Comparison of ENCODE assay signal across 13 cellular contexts in the genomic region with DNA sequence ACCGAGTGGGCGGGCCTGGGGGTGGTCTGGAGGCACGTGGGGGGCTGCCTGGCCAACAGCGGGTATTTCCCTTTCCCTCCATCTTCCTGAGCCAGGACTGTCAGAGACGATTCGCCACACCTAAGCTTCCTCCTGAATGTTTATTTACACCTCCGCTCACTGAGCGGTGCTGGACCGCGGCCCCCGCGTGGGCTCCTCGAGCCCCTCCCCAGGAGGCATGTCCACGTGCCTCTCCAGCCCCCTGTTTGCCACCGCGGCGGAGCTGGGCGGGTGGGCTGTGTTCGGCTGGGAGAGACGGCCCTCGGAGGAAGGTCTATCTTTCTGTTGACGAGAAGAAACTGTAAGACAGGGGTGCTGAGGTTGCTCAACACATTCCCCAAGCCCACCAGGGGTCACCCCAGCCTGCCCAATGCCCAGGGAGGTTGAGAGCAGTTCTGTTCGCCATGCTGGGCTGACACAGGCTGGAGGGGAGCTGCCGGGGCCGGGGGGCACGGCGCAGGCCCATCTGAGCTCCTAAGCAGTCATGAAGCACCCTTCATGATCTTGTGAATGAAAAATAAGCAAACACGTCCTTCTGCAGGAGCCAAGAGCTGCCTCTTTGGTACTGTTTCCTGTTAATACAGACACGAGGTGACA. TPM values are rescaled to one million over a fixed set of nuclear protein-coding genes. Genes with fewer than 3 reads are reported as not detected.
DNase-seq lines count a peak whose midpoint lies in the region; ATAC-seq, FAIRE-seq and TF ChIP-seq lines count a peak whose summit lies in the region.
"Had no signal": no experiment of that assay in that cellular context is flagged by ENCODE, and none has a peak within 500 bp of the region (broad histone marks: within the 10 kb centered on the region; RNA-seq: fewer than 3 reads in every experiment).

No MANE protein-coding gene starts in this region.

- H3K9ac ChIP-seq in SK-N-MC (ENCODE audit: insufficient read length) (no peak overlapping the region), H1 (replicated peaks in 1 of 4; ENCODE audit: extremely low read depth in 1 of 4, low read depth in 3 of 4, low read length in 3 of 4) (no peak overlapping the region)

- H3K36me3 ChIP-seq in SK-N-MC (ENCODE audit: insufficient read depth, low read length), result peaks cover 3% of the 10 kb centered on the region; the same call in 1 of the 2 replicates
- H3K36me3 ChIP-seq in H1 (ENCODE audit: control insufficient read depth in 2 of 4, insufficient read depth in 4 of 4, low read length in 3 of 4), result no peaks in the 10 kb centered on the region; a peak in 1 of 8 replicates
- H3K36me3 ChIP-seq in small intestine (ENCODE audit: control insufficient read depth in 2 of 2, insufficient read depth in 2 of 2, low read length in 2 of 2), result peaks cover 0 to 3% of the 10 kb centered on the region in 2 donors
- H3K36me3 ChIP-seq in Peyer's patch, result peaks cover 0 to 18% (median 0%) of the 10 kb centered on the region in 3 donors

- 0 out of 2 replicates have a peak overlapping the region, but pooled peaks have one; percentile 50 for H2BK12ac ChIP-seq in H1 (ENCODE audit: low read depth, low read length)

- H3K27me3 ChIP-seq in H1 (replicated peaks in 1 of 4; ENCODE audit: control insufficient read depth in 3 of 4, extremely low read depth in 1 of 4, insufficient read depth in 3 of 4, low read length in 3 of 4) (no peaks in the 10 kb centered on the region), small intestine (ENCODE audit: control insufficient read depth in 2 of 2, insufficient read depth in 2 of 2, low read length in 2 of 2) (no peaks in the 10 kb centered on the region), Peyer's patch (no peaks in the 10 kb centered on the region)
- H3K27me3 ChIP-seq: tibial nerve had no signal

- H3K27ac ChIP-seq in SK-N-MC, result peak overlapping the region; percentile 9; the same call in 1 of the 2 replicates
- no peak overlapping the region for H3K27ac ChIP-seq in H1 (ENCODE audit: low read depth, low read length)
- H3K27ac ChIP-seq in small intestine (ENCODE audit: low read depth in 1 of 2, low read length in 1 of 2), result peak overlapping the region; percentile 6 to 9
- H3K27ac ChIP-seq in Peyer's patch, result peak overlapping the region in 2 of 4 donors; percentile 12 to 53
- H3K27ac ChIP-seq: A549, epithelial cell of prostate had no signal

- 86% methylated on average over 29 of the region's 29 CpGs; no CpG with 5 or more reads in 1 of the 2 experiments for WGBS in H1 (ENCODE audit: extremely low coverage in 1 of 2, insufficient coverage in 1 of 2, insufficient read length in 1 of 2, insufficient replicate concordance in 2 of 2, low coverage in 1 of 2, low lambda C conversion rate in 2 of 2, missing lambda C conversion rate in 1 of 2), 2 experiments
- WGBS in small intestine, 3 donors, result 60 to 67% (median 66%) methylated on average over 28 to 29 of the region's 29 CpGs

- H2BK120ac ChIP-seq in H1 (replicated peaks; ENCODE audit: low read depth, low read length), result no peak overlapping the region

- no peak overlapping the region for H3K23ac ChIP-seq in H1 (ENCODE audit: insufficient read length)

- no peak; a peak in 2 of 4 replicates for TF ChIP-seq RAD21 in H1 (IDR thresholded peaks at IDR 0.05 in 1 of 2, conservative IDR thresholded peaks at IDR 0.05 in 1 of 2; ENCODE audit: low read depth in 2 of 2, low read length in 2 of 2)

- no peak for ATAC-seq in activated CD4-positive, alpha-beta T cell treated with anti-CD3 and anti-CD28 coated beads for 36 hours
- ATAC-seq in HG03280 (IDR thresholded peaks at IDR 0.05; ENCODE audit: unreplicated experiment) (no peak), HG03460 (IDR thresholded peaks at IDR 0.05; ENCODE audit: unreplicated experiment) (no peak)

- H3K4ac ChIP-seq in H1 (replicated peaks; ENCODE audit: insufficient read length, low read depth, low read length), result no peak overlapping the region

- FAIRE-seq in H1 (lab: Jason Lieb, UNC) (no peak), small intestine (lab: Jason Lieb, UNC) (no peak)
- FAIRE-seq: A549, bronchial epithelial cell had no signal

- H3K4me2 ChIP-seq in H1 (ENCODE audit: insufficient read depth in 1 of 2, low read depth in 2 of 2, low read length in 2 of 2), result no peak overlapping the region
- H3K4me2 ChIP-seq: A549 had no signal

- H3K4me3 Mint-ChIP-seq in activated CD4-positive, alpha-beta T cell treated with anti-CD3 and anti-CD28 coated beads for 36 hours, result peak overlapping the region; percentile 10

- H4K5ac ChIP-seq in H1 (ENCODE audit: insufficient read length, low read depth, low read length), result no peak overlapping the region

- H2BK5ac ChIP-seq in H1 (ENCODE audit: low read depth, low read length), result no peak overlapping the region

- H4K8ac ChIP-seq in H1 (ENCODE audit: extremely low read depth, insufficient read depth, low read length), result no peak overlapping the region

- peaks cover 66% of the 10 kb centered on the region for H3K4me1 Mint-ChIP-seq in activated CD4-positive, alpha-beta T cell treated with anti-CD3 and anti-CD28 coated beads for 36 hours

- H3K23me2 ChIP-seq in H1 (ENCODE audit: low read depth, low read length), result peaks cover 3% of the 10 kb centered on the region; the same call in 1 of the 2 replicates

- no peak overlapping the region for H2BK15ac ChIP-seq in H1 (ENCODE audit: low read length)

- H2AK5ac ChIP-seq in H1 (ENCODE audit: low read depth, low read length), result no peak overlapping the region

- no peak overlapping the region for H2AFZ ChIP-seq in H1 (ENCODE audit: low read length)

- H3K18ac ChIP-seq in H1 (ENCODE audit: extremely low read depth, low read length), result no peak overlapping the region

- H4K20me1 ChIP-seq in H1 (replicated peaks in 1 of 2; ENCODE audit: control insufficient read depth in 1 of 2, insufficient read depth in 2 of 2, low read length in 2 of 2), result peaks cover 0 to 3% of the 10 kb centered on the region in 2 experiments

- H3K14ac ChIP-seq in H1 (ENCODE audit: insufficient read length), result no peak overlapping the region

- DNase-seq in activated CD4-positive, alpha-beta T cell treated with anti-CD3 and anti-CD28 coated beads for 36 hours, result peak; percentile 31
- no peak for DNase-seq in activated CD4-positive, alpha-beta T cell treated with anti-CD3 and anti-CD28 coated beads, Interleukin-2, amount 50 U/mL, for 4 hours
- DNase-seq in SK-N-MC (ENCODE audit: low read depth, low spot score) (no peak), H1 (ENCODE audit: low read depth in 1 of 2, low spot score in 2 of 2) (no peak), small intestine (no peak), Peyer's patch (no peak)
- DNase-seq: NCI-H1105 had no signal

- POLR2A ChIA-PET in activated CD4-positive, alpha-beta T cell treated with anti-CD3 and anti-CD28 coated beads for 36 hours (lab: Charles Lee), result interaction anchor here (0.8 to 3.9 kb wide), 8 partner anchors 10 to 151 kb away, joined by 3 to 29 read pairs (median 6); no protein-coding TSS in a partner anchor
- POLR2A ChIA-PET in H1 (lab: Charles Lee; ENCODE audit: partially characterized antibody), result interaction anchor here (0.6 to 2.2 kb wide), 6 partner anchors 9 to 133 kb away, joined by 3 to 7 read pairs (median 6); a partner anchor contains a TSS

- H3K27me3 Mint-ChIP-seq in activated CD4-positive, alpha-beta T cell treated with anti-CD3 and anti-CD28 coated beads for 36 hours, result no peaks in the 10 kb centered on the region

- peaks cover 25% of the 10 kb centered on the region for H3K36me3 Mint-ChIP-seq in activated CD4-positive, alpha-beta T cell treated with anti-CD3 and anti-CD28 coated beads for 36 hours (ENCODE audit: low read depth)

- CTCF ChIA-PET in activated CD4-positive, alpha-beta T cell treated with anti-CD3 and anti-CD28 coated beads for 36 hours (lab: Charles Lee), result interaction anchor here (0.7 to 3.4 kb wide), 11 partner anchors 30 to 168 kb away, joined by 3 to 13 read pairs (median 4); no protein-coding TSS in a partner anchor
- CTCF ChIA-PET in H1 (lab: Charles Lee; ENCODE audit: partially characterized antibody), result interaction anchor here (0.5 to 3.6 kb wide), 26 partner anchors 10 to 413 kb away, joined by 3 to 32 read pairs (median 4); a partner anchor contains a TSS

- H3K4me3 ChIP-seq in SK-N-MC (no peak overlapping the region), H1 (ENCODE audit: extremely low read depth in 1 of 4, insufficient read depth in 2 of 4, low read depth in 3 of 4, low read length in 4 of 4) (no peak overlapping the region), small intestine (ENCODE audit: low read depth in 1 of 2, low read length in 2 of 2) (no peak overlapping the region), Peyer's patch (no peak overlapping the region)
- H3K4me3 ChIP-seq: A549, tibial nerve had no signal

- H3K9me3 ChIP-seq in SK-N-MC (ENCODE audit: low read depth, low read length) (no peaks in the 10 kb centered on the region), H1 (ENCODE audit: insufficient read depth in 2 of 2, low read depth in 1 of 2, low read length in 1 of 2) (no peaks in the 10 kb centered on the region), small intestine (ENCODE audit: control insufficient read depth, low read depth) (no peaks in the 10 kb centered on the region), Peyer's patch (no peaks in the 10 kb centered on the region)
- H3K9me3 ChIP-seq: A549, tibial nerve had no signal

- TF ChIP-seq POLR2A in H1 (IDR thresholded peaks at IDR 0.05; ENCODE audit: control extremely low read depth in 1 of 2, low read depth in 2 of 2, low read length in 2 of 2), result no peak
- no peak for TF ChIP-seq POLR2A in Peyer's patch (IDR thresholded peaks at IDR 0.05)

- H3K79me1 ChIP-seq in H1 (ENCODE audit: low read depth, low read length), result no peaks in the 10 kb centered on the region

- H3K56ac ChIP-seq in H1 (replicated peaks; ENCODE audit: insufficient read length, low read depth, low read length), result no peak overlapping the region

- H3K9me3 Mint-ChIP-seq in activated CD4-positive, alpha-beta T cell treated with anti-CD3 and anti-CD28 coated beads for 36 hours (ENCODE audit: low read depth), result no peaks in the 10 kb centered on the region

- no peak overlapping the region for H2BK20ac ChIP-seq in H1 (ENCODE audit: low read length)

- no peak for TF ChIP-seq EP300 in H1 (IDR thresholded peaks at IDR 0.05; ENCODE audit: borderline replicate concordance in 1 of 2, low read depth in 2 of 2, low read length in 2 of 2)

- H3K27ac Mint-ChIP-seq in activated CD4-positive, alpha-beta T cell treated with anti-CD3 and anti-CD28 coated beads for 36 hours, result peak overlapping the region; percentile 98

- intact Hi-C loops in activated CD4-positive, alpha-beta T cell treated with anti-CD3 and anti-CD28 coated beads for 36 hours (cut with DNase I, micrococcal nuclease), result loop anchor here (2.0 to 10.0 kb wide), 3 partner anchors 27 to 495 kb away; a partner anchor contains a TSS

- H3K79me2 ChIP-seq in H1 (ENCODE audit: control insufficient read depth in 1 of 2, insufficient read depth in 2 of 2, low read length in 2 of 2), result peaks cover 0 to 6% of the 10 kb centered on the region in 2 experiments; a peak in 1 of 4 replicates

- no peak overlapping the region for H4K91ac ChIP-seq in H1 (replicated peaks; ENCODE audit: insufficient read length, low read length)

- H3K4me1 ChIP-seq in H1 (replicated peaks in 1 of 4; ENCODE audit: control insufficient read depth in 3 of 4, insufficient read depth in 4 of 4, low read length in 3 of 4) (peaks cover 2 to 19% (median 15%) of the 10 kb centered on the region in 4 experiments), small intestine (ENCODE audit: control insufficient read depth in 2 of 2, insufficient read depth in 1 of 2, low read depth in 1 of 2, low read length in 1 of 2) (peaks cover 4 to 10% of the 10 kb centered on the region in 2 donors), Peyer's patch (peaks cover 4 to 44% (median 35%) of the 10 kb centered on the region in 4 donors)

- TF ChIP-seq CTCF in H1 (IDR thresholded peaks at IDR 0.05; ENCODE audit: control extremely low read depth in 1 of 3, insufficient read depth in 1 of 3, low read depth in 1 of 3, low read length in 3 of 3) (no peak), Peyer's patch (IDR thresholded peaks at IDR 0.05) (no peak)

RNA-seq across cellular contexts. Expression of a gene that starts 8.9 kb away (rescaled TPM):
- total RNA-seq in activated CD4-positive, alpha-beta T cell treated with anti-CD3 and anti-CD28 coated beads for 36 hours, result 100 to 1,000 TPM; 299 to 639 TPM
- 22.6 and 25.6 TPM in 2 replicates for total RNA-seq in H1 (2021; fragmentation: NEBNext Ultra II Directional; extraction: Animal tissue kit (Norgen Biotek cat#: 25700))
- polyA plus RNA-seq in H1 (2011; rRNA removed) (17.8 and 26.8 TPM in 2 replicates), small intestine (100 to 1,000 TPM in 2 of 3 donors, 10 to 100 TPM in 1; 54.3 to 118 (median 114) TPM)
- 11.6 TPM for polyA plus RNA-seq in H1 (2011; cell fraction: cytosol; rRNA removed)
- 20.6 TPM for polyA plus RNA-seq in H1 (2011; cell fraction: nucleus; rRNA removed)
- polyA plus RNA-seq in H1 (2012, experiment 1 of 2), result 6.2 to 22.1 TPM (median 14.0 TPM) in 4 replicates
- 27.4 TPM for polyA plus RNA-seq in H1 (2012, experiment 2 of 2)
- 22.2 TPM for polyA plus RNA-seq in H1 (2013, experiment 1 of 2)
- 20.6 TPM for polyA plus RNA-seq in H1 (2013, experiment 2 of 2)
- 4.8 and 7.9 TPM in 2 replicates for polyA minus RNA-seq in H1 (2011; rRNA and poly(A)+ RNA removed)
- polyA minus RNA-seq in H1 (2011; cell fraction: cytosol; rRNA and poly(A)+ RNA removed), result 26.6 TPM
- polyA minus RNA-seq in H1 (2011; cell fraction: nucleus; rRNA and poly(A)+ RNA removed), result 13.2 TPM
- total RNA-seq in Peyer's patch, result 10 to 100 TPM; 14.0 to 74.1 (median 50.4) TPM

RNA-seq across cellular contexts. Expression of a gene that starts 33.7 kb away (rescaled TPM):
- total RNA-seq in activated CD4-positive, alpha-beta T cell treated with anti-CD3 and anti-CD28 coated beads for 36 hours, result 10 to 100 TPM; 24.0 to 39.4 TPM
- 13.4 and 14.9 TPM in 2 replicates for total RNA-seq in H1 (2021; fragmentation: NEBNext Ultra II Directional; extraction: Animal tissue kit (Norgen Biotek cat#: 25700))
- polyA plus RNA-seq in H1 (2011; rRNA removed), result 16.7 and 20.2 TPM in 2 replicates
- polyA plus RNA-seq in H1 (2011; cell fraction: cytosol; rRNA removed), result 15.2 TPM
- 17.4 TPM for polyA plus RNA-seq in H1 (2011; cell fraction: nucleus; rRNA removed)
- 13.0 to 30.8 TPM (median 18.2 TPM) in 4 replicates for polyA plus RNA-seq in H1 (2012, experiment 1 of 2)
- polyA plus RNA-seq in H1 (2012, experiment 2 of 2), result 10.9 TPM
- 9.3 TPM for polyA plus RNA-seq in H1 (2013, experiment 1 of 2)
- polyA plus RNA-seq in H1 (2013, experiment 2 of 2), result 9.7 TPM
- 27.8 and 31.8 TPM in 2 replicates for polyA minus RNA-seq in H1 (2011; rRNA and poly(A)+ RNA removed)
- polyA minus RNA-seq in H1 (2011; cell fraction: cytosol; rRNA and poly(A)+ RNA removed), result 16.3 TPM
- 15.9 TPM for polyA minus RNA-seq in H1 (2011; cell fraction: nucleus; rRNA and poly(A)+ RNA removed)
- 10 to 100 TPM; 18.1 to 30.6 (median 25.0) TPM for polyA plus RNA-seq in small intestine
- total RNA-seq in Peyer's patch, result 100 to 1,000 TPM in 2 of 4 donors, 10 to 100 TPM in 2; 73.4 to 115 (median 106) TPM
- total RNA-seq: bronchial epithelial cell had no signal

RNA-seq across cellular contexts. Expression of a gene that starts 34.0 kb away (rescaled TPM):
- 1 to 10 TPM in 1 of 2 experiments, under 1 TPM in 1; 0.63 to 1.2 TPM for total RNA-seq in activated CD4-positive, alpha-beta T cell treated with anti-CD3 and anti-CD28 coated beads for 36 hours
- 2.8 and 3.2 TPM in 2 replicates for total RNA-seq in H1 (2021; fragmentation: NEBNext Ultra II Directional; extraction: Animal tissue kit (Norgen Biotek cat#: 25700))
- polyA plus RNA-seq in H1 (2011; rRNA removed) (3.8 and 4.9 TPM in 2 replicates), small intestine (1 to 10 TPM; 2.5 to 3.0 (median 2.7) TPM)
- polyA plus RNA-seq in H1 (2011; cell fraction: cytosol; rRNA removed), result 4.8 TPM
- polyA plus RNA-seq in H1 (2011; cell fraction: nucleus; rRNA removed), result 18.4 TPM
- polyA plus RNA-seq in H1 (2012, experiment 1 of 2), result 2.8 to 4.6 TPM (median 3.9 TPM) in 4 replicates
- polyA plus RNA-seq in H1 (2012, experiment 2 of 2), result 0.89 TPM
- polyA plus RNA-seq in H1 (2013, experiment 1 of 2), result 1.4 TPM
- 1.0 TPM for polyA plus RNA-seq in H1 (2013, experiment 2 of 2)
- polyA minus RNA-seq in H1 (2011; rRNA and poly(A)+ RNA removed), result 10.8 and 11.1 TPM in 2 replicates
- 2.0 TPM for polyA minus RNA-seq in H1 (2011; cell fraction: cytosol; rRNA and poly(A)+ RNA removed)
- 5.4 TPM for polyA minus RNA-seq in H1 (2011; cell fraction: nucleus; rRNA and poly(A)+ RNA removed)
- total RNA-seq in Peyer's patch, result 10 to 100 TPM in 1 of 4 donors, 1 to 10 TPM in 3; 1.2 to 10.7 (median 3.1) TPM
